In genomic region chr9:136537411-136537810, GRCh38 we compare ENCODE assay signal across 21 cellular contexts. TPM values are rescaled to one million over a fixed set of nuclear protein-coding genes. Genes with fewer than 3 reads are reported as not detected.
DNase-seq lines count a peak whose midpoint lies in the region; ATAC-seq and TF ChIP-seq lines count a peak whose summit lies in the region.
"Had no signal": no experiment of that assay in that cellular context is flagged by ENCODE, and none has a peak within 500 bp of the region (broad histone marks: within the 10 kb centered on the region; RNA-seq: fewer than 3 reads in every experiment).

No MANE protein-coding gene starts in this region.

- H3K27ac Mint-ChIP-seq in activated CD4-positive, alpha-beta T cell treated with anti-CD3 and anti-CD28 coated beads for 36 hours, result peak overlapping the region; percentile 65
- H3K27ac Mint-ChIP-seq in activated naive CD8-positive, alpha-beta T cell treated with anti-CD3 and anti-CD28 coated beads, Interleukin-2, amount 10 ng/mL, durations not matched to agents 7 days and 5 days, result peak overlapping the region; percentile 98
- H3K27ac Mint-ChIP-seq: stimulated activated naive B cell treated with anti-CD40 and anti-IgM and Interleukin-4, amounts not matched to agents 10 μg/mL and 1 μg/mL and 100 μg/mL, for 72 hours; type B pancreatic cell had no signal

- H3K4me3 ChIP-seq in DND-41 (ENCODE audit: low read depth in 1 of 2, low read length in 2 of 2) (no peak overlapping the region), neutrophil (ENCODE audit: low read depth in 1 of 2, low read length in 1 of 2) (no peak overlapping the region), ascending aorta (no peak overlapping the region)
- H3K4me3 ChIP-seq: body of pancreas, PC-9, smooth muscle cell had no signal

- H4K20me1 ChIP-seq in DND-41 (ENCODE audit: insufficient read depth, low read length), result peaks cover 96% of the 10 kb centered on the region

- CTCF ChIA-PET in activated CD4-positive, alpha-beta T cell treated with anti-CD3 and anti-CD28 coated beads for 36 hours (lab: Charles Lee), result interaction anchor here (0.6 kb wide), 1 partner anchor 275 kb away, joined by 3 read pairs; no protein-coding TSS in a partner anchor

- intact Hi-C loops in activated CD4-positive, alpha-beta T cell treated with anti-CD3 and anti-CD28 coated beads for 36 hours (cut with DNase I, micrococcal nuclease), result no loop called here
- intact Hi-C loops in ascending aorta (cut with DNase I), result no loop called here

- H3K27me3 ChIP-seq in DND-41 (ENCODE audit: insufficient read depth, low read length, poor library complexity) (no peaks in the 10 kb centered on the region), neutrophil (peaks cover 4% of the 10 kb centered on the region), ascending aorta (no peaks in the 10 kb centered on the region)
- H3K27me3 ChIP-seq: body of pancreas had no signal

- no peak for DNase-seq in activated CD4-positive, alpha-beta T cell treated with anti-CD3 and anti-CD28 coated beads for 36 hours
- no peak for DNase-seq in activated CD4-positive, alpha-beta T cell treated with anti-CD3 and anti-CD28 coated beads, Interleukin-2, amount 50 U/mL, for 1 hour
- no peak for DNase-seq in DND-41
- no peak for DNase-seq in activated naive CD8-positive, alpha-beta T cell treated with anti-CD3 and anti-CD28 coated beads, Interleukin-2, amount 10 ng/mL, durations not matched to agents 7 days and 5 days
- DNase-seq in ascending aorta (ENCODE audit: low spot score in 2 of 2), result no peak
- no peak for DNase-seq in occipital lobe (lab: John Stamatoyannopoulos, UW)
- DNase-seq in SW480 (ENCODE audit: low spot score), result no peak
- DNase-seq: activated CD8-positive, alpha-beta T cell treated with anti-CD3 and anti-CD28 coated beads for 36 hours; activated effector memory CD4-positive, alpha-beta T cell treated with anti-CD3 and anti-CD28 coated beads, Interleukin-2, amount 50 U/mL, for 16 hours; body of pancreas; COR-L47; foreskin melanocyte; left cardiac atrium; NCI-H1436 treated with DMSO at 0.1 percent for 48 hours; NCI-H774; PC-9; posterior cingulate gyrus; stimulated activated naive B cell treated with anti-CD40 and anti-IgM and Interleukin-4, amounts not matched to agents 10 μg/mL and 1 μg/mL and 100 μg/mL, for 72 hours had no signal

- no peak for ATAC-seq in activated CD4-positive, alpha-beta T cell treated with anti-CD3 and anti-CD28 coated beads for 36 hours
- ATAC-seq in DND-41 (ENCODE audit: insufficient read depth, low read depth), result no peak
- ATAC-seq in activated naive CD8-positive, alpha-beta T cell treated with anti-CD3 and anti-CD28 coated beads, Interleukin-2, amount 10 ng/mL, durations not matched to agents 7 days and 5 days (ENCODE audit: low read depth), result no peak
- ATAC-seq: activated CD8-positive, alpha-beta T cell treated with anti-CD3 and anti-CD28 coated beads for 36 hours; body of pancreas; left cardiac atrium; stimulated activated naive B cell treated with anti-CD40 and anti-IgM and Interleukin-4, amounts not matched to agents 10 μg/mL and 1 μg/mL and 100 μg/mL, for 72 hours had no signal

- no peak for TF ChIP-seq CTCF in DND-41 (IDR thresholded peaks at IDR 0.05; ENCODE audit: borderline replicate concordance, extremely low read depth, low read length, poor library complexity, severe bottlenecking)
- TF ChIP-seq CTCF in neutrophil (IDR thresholded peaks at IDR 0.05), result no peak
- no peak for TF ChIP-seq CTCF in ascending aorta (IDR thresholded peaks at IDR 0.05)

- POLR2A ChIA-PET in activated CD4-positive, alpha-beta T cell treated with anti-CD3 and anti-CD28 coated beads for 36 hours (lab: Charles Lee), result interaction anchor here (1.8 kb wide), 1 partner anchor 191 kb away, joined by 7 read pairs; no protein-coding TSS in a partner anchor
- POLR2A ChIA-PET in activated naive CD8-positive, alpha-beta T cell treated with anti-CD3 and anti-CD28 coated beads, Interleukin-2, amount 10 ng/mL, durations not matched to agents 7 days and 5 days (lab: Charles Lee), result interaction anchor here (1.7 kb wide), 1 partner anchor 191 kb away, joined by 4 read pairs; no protein-coding TSS in a partner anchor

- no peaks in the 10 kb centered on the region for H3K9me3 Mint-ChIP-seq in activated CD4-positive, alpha-beta T cell treated with anti-CD3 and anti-CD28 coated beads for 36 hours (ENCODE audit: low read depth)
- no peaks in the 10 kb centered on the region for H3K9me3 Mint-ChIP-seq in activated naive CD8-positive, alpha-beta T cell treated with anti-CD3 and anti-CD28 coated beads, Interleukin-2, amount 10 ng/mL, durations not matched to agents 7 days and 5 days
- H3K9me3 Mint-ChIP-seq: activated CD8-positive, alpha-beta T cell treated with anti-CD3 and anti-CD28 coated beads for 36 hours; stimulated activated naive B cell treated with anti-CD40 and anti-IgM and Interleukin-4, amounts not matched to agents 10 μg/mL and 1 μg/mL and 100 μg/mL, for 72 hours; type B pancreatic cell had no signal

- peaks cover 90% of the 10 kb centered on the region for H3K36me3 ChIP-seq in DND-41 (ENCODE audit: insufficient read depth, low read length)
- H3K36me3 ChIP-seq in neutrophil, result peaks cover 64% of the 10 kb centered on the region
- peaks cover 6 to 13% of the 10 kb centered on the region in 2 donors for H3K36me3 ChIP-seq in ascending aorta

- H3K36me3 Mint-ChIP-seq in activated CD4-positive, alpha-beta T cell treated with anti-CD3 and anti-CD28 coated beads for 36 hours (ENCODE audit: low read depth), result peaks cover 27% of the 10 kb centered on the region
- H3K36me3 Mint-ChIP-seq in activated naive CD8-positive, alpha-beta T cell treated with anti-CD3 and anti-CD28 coated beads, Interleukin-2, amount 10 ng/mL, durations not matched to agents 7 days and 5 days, result peaks cover 7% of the 10 kb centered on the region
- H3K36me3 Mint-ChIP-seq: type B pancreatic cell had no signal

- H3K27me3 Mint-ChIP-seq in activated CD4-positive, alpha-beta T cell treated with anti-CD3 and anti-CD28 coated beads for 36 hours, result no peaks in the 10 kb centered on the region
- no peaks in the 10 kb centered on the region for H3K27me3 Mint-ChIP-seq in activated naive CD8-positive, alpha-beta T cell treated with anti-CD3 and anti-CD28 coated beads, Interleukin-2, amount 10 ng/mL, durations not matched to agents 7 days and 5 days
- H3K27me3 Mint-ChIP-seq: activated CD8-positive, alpha-beta T cell treated with anti-CD3 and anti-CD28 coated beads for 36 hours; type B pancreatic cell had no signal

- H3K9me3 ChIP-seq in DND-41 (ENCODE audit: insufficient read depth, low read length, severe bottlenecking) (no peaks in the 10 kb centered on the region), neutrophil (no peaks in the 10 kb centered on the region), ascending aorta (no peaks in the 10 kb centered on the region)
- H3K9me3 ChIP-seq: body of pancreas had no signal

- no peak overlapping the region for H3K4me2 ChIP-seq in DND-41 (ENCODE audit: insufficient read depth, low read length)
- H3K4me2 ChIP-seq: PC-9, smooth muscle cell had no signal

- H2AFZ ChIP-seq in DND-41 (ENCODE audit: low read depth, low read length), result no peak overlapping the region
- H2AFZ ChIP-seq: PC-9 had no signal

- H3K4me1 Mint-ChIP-seq in activated CD4-positive, alpha-beta T cell treated with anti-CD3 and anti-CD28 coated beads for 36 hours, result peaks cover 75% of the 10 kb centered on the region
- peaks cover 50% of the 10 kb centered on the region for H3K4me1 Mint-ChIP-seq in activated naive CD8-positive, alpha-beta T cell treated with anti-CD3 and anti-CD28 coated beads, Interleukin-2, amount 10 ng/mL, durations not matched to agents 7 days and 5 days

- H3K4me3 Mint-ChIP-seq in activated CD4-positive, alpha-beta T cell treated with anti-CD3 and anti-CD28 coated beads for 36 hours, result no peak overlapping the region
- no peak overlapping the region for H3K4me3 Mint-ChIP-seq in activated naive CD8-positive, alpha-beta T cell treated with anti-CD3 and anti-CD28 coated beads, Interleukin-2, amount 10 ng/mL, durations not matched to agents 7 days and 5 days
- H3K4me3 Mint-ChIP-seq: activated CD8-positive, alpha-beta T cell treated with anti-CD3 and anti-CD28 coated beads for 36 hours; stimulated activated naive B cell treated with anti-CD40 and anti-IgM and Interleukin-4, amounts not matched to agents 10 μg/mL and 1 μg/mL and 100 μg/mL, for 72 hours; type B pancreatic cell had no signal

- H3K4me1 ChIP-seq in DND-41 (ENCODE audit: insufficient read depth, low read length) (peaks cover 63% of the 10 kb centered on the region), neutrophil (ENCODE audit: control insufficient read depth in 1 of 2, insufficient read depth in 1 of 2, low read depth in 1 of 2, low read length in 1 of 2) (peaks cover 82 to 98% of the 10 kb centered on the region in 2 experiments), ascending aorta (peaks cover 0 to 8% of the 10 kb centered on the region in 2 donors)

- peaks cover 99% of the 10 kb centered on the region for H3K79me2 ChIP-seq in DND-41 (ENCODE audit: insufficient read depth, low read length)

- H3K27ac ChIP-seq in DND-41 (ENCODE audit: low read length) (0 out of 2 replicates have a peak overlapping the region, but pooled peaks have one; percentile 20), neutrophil (peak overlapping the region; percentile 99), ascending aorta (no peak overlapping the region)
- H3K27ac ChIP-seq: PC-9 had no signal

- no peak overlapping the region for H3K9ac ChIP-seq in DND-41 (ENCODE audit: low read depth, low read length)

RNA-seq across cellular contexts. Expression of gene NOTCH1, which starts 8.4 kb away (rescaled TPM):
- total RNA-seq in activated CD4-positive, alpha-beta T cell treated with anti-CD3 and anti-CD28 coated beads for 36 hours, result 10 to 100 TPM; 70.0 to 79.4 TPM
- 10 to 100 TPM; 67.0 to 70.2 TPM for total RNA-seq in activated naive CD8-positive, alpha-beta T cell treated with anti-CD3 and anti-CD28 coated beads, Interleukin-2, amount 10 ng/mL, durations not matched to agents 7 days and 5 days
- total RNA-seq in ascending aorta, result 120 TPM
- 22.9 TPM for total RNA-seq in occipital lobe

RNA-seq across cellular contexts. Expression of gene SEC16A, which starts 54.6 kb away (rescaled TPM):
- total RNA-seq in activated CD4-positive, alpha-beta T cell treated with anti-CD3 and anti-CD28 coated beads for 36 hours, result 10 to 100 TPM; 62.7 TPM
- 10 to 100 TPM; 88.0 to 90.2 TPM for total RNA-seq in activated naive CD8-positive, alpha-beta T cell treated with anti-CD3 and anti-CD28 coated beads, Interleukin-2, amount 10 ng/mL, durations not matched to agents 7 days and 5 days
- total RNA-seq in ascending aorta, result 66.1 TPM
- 10.6 TPM for total RNA-seq in occipital lobe

Comparison
In these comparisons a context has a peak if more than half of its experiments do, and no peak if none do; other contexts are left out.
1. H3K27ac ChIP-seq: peak in DND-41 (single experiment) and neutrophil (single experiment); none in ascending aorta (0 of 2).